In the genomic region with DNA sequence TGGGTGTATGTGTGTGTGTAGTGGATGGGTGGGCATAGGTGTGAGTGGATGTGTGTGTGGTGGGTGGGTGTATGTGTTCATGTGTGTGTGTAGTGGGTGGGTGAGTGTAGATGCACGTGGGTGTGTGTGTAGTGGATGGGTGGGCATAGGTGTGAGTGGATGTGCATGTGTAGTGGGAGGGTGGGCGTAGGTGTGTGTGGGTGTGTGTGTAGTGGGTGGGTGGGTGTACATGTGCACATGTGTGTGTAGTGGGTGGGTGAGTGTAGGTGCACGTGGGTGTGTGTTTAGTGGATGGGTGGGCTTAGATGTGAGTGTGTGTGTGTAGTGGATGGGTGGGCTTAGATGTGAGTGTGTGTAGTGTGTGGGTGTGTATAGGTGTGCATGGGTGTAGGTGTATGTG, we compare ENCODE assay signal across 20 cellular contexts.
A peak's percentile ranks its signal among the peaks of the same experiment; 100 is the strongest.
DNase-seq lines count a peak whose midpoint lies in the region; ATAC-seq, FAIRE-seq and TF ChIP-seq lines count a peak whose summit lies in the region.
"Had no signal": no experiment of that assay in that cellular context is flagged by ENCODE, and none has a peak within 500 bp of the region (broad histone marks: within the 10 kb centered on the region; RNA-seq: fewer than 3 reads in every experiment).

No MANE protein-coding gene starts in this region.

- H3K4me2 ChIP-seq in K562 (ENCODE audit: insufficient read depth, low read length): no peak overlapping the region
- H3K4me2 ChIP-seq: GM23338, KMS-11 had no signal

- H3K27me3 ChIP-seq in K562 (ENCODE audit: control insufficient read depth in 2 of 2, insufficient read depth in 2 of 2, low read length in 2 of 2): peaks cover 7 to 23% of the 10 kb centered on the region in 2 experiments
- H3K27me3 ChIP-seq in gastroesophageal sphincter: no peaks in the 10 kb centered on the region
- H3K27me3 ChIP-seq: SJSA1 had no signal

- WGBS in K562 (ENCODE audit: insufficient coverage, low coverage, missing lambda C conversion rate): 0% methylated on average over 3 of the region's 3 CpGs
- WGBS in gastroesophageal sphincter (ENCODE audit: low coverage in 1 of 2), 2 donors: 71 to 79% methylated on average over 3 of the region's 3 CpGs

- no peaks in the 10 kb centered on the region for H3K9me1 ChIP-seq in K562 (ENCODE audit: control insufficient read depth, insufficient read depth, low read length)

- H3K27ac Mint-ChIP-seq in stimulated activated memory B cell treated with anti-CD40 and anti-IgM and Interleukin-4, amounts not matched to agents 10 μg/mL and 1 μg/mL and 100 μg/mL, for 72 hours: no peak overlapping the region
- H3K27ac Mint-ChIP-seq: GM23338 had no signal

- H2AFZ ChIP-seq in K562 (ENCODE audit: low read depth, low read length): no peak overlapping the region

- in situ Hi-C loops in K562 (cut with MboI): no loop called here

- DNase-seq in GM12891 (ENCODE audit: insufficient read length, low spot score) (no peak), K562 (ENCODE audit: extremely low read depth in 1 of 4, low spot score in 3 of 4) (no peak), HEK293T (ENCODE audit: extremely low spot score) (no peak), HK-2 (ENCODE audit: unreplicated experiment) (no peak), anterior cingulate cortex (lab: John Stamatoyannopoulos, UW) (no peak)
- DNase-seq: MM.1S, NCI-H1417, NCI-H1694, NCI-H2029 treated with DMSO at 0.1 percent for 48 hours, NCI-H2227 treated with DMSO at 0.1 percent for 48 hours, NCI-H526 treated with DMSO at 0.1 percent for 48 hours, Right ventricle myocardium superior, RPMI8226 had no signal

- TF ChIP-seq EP300 in K562 (IDR thresholded peaks at IDR 0.05; ENCODE audit: low read length) (no peak), gastroesophageal sphincter (IDR thresholded peaks at IDR 0.05) (no peak)

- no peaks in the 10 kb centered on the region for H4K20me1 ChIP-seq in K562 (replicated peaks; ENCODE audit: control insufficient read depth, insufficient read depth, low read length)

- TF ChIP-seq RAD21 in K562 (CRISPR knock-in tag; conservative IDR thresholded peaks at IDR 0.05 in 1 of 2, IDR thresholded peaks at IDR 0.05 in 1 of 2): no peak

- no peak for TF ChIP-seq POLR2A in GM12891 (IDR thresholded peaks at IDR 0.05; ENCODE audit: low read depth, low read length)
- TF ChIP-seq POLR2A in K562 (conservative IDR thresholded peaks at IDR 0.05): no peak
- TF ChIP-seq POLR2A in gastroesophageal sphincter (IDR thresholded peaks at IDR 0.05): no peak

- ATAC-seq in K562 (no peak), gastroesophageal sphincter (peak; percentile 13)
- ATAC-seq in stimulated activated memory B cell treated with anti-CD40 and anti-IgM and Interleukin-4, amounts not matched to agents 10 μg/mL and 1 μg/mL and 100 μg/mL, for 72 hours: peak; percentile 48
- ATAC-seq: GM23338 had no signal

- H3K4me1 ChIP-seq in K562 (replicated peaks in 1 of 2; ENCODE audit: control insufficient read depth in 2 of 2, insufficient read depth in 2 of 2, low read length in 2 of 2) (no peaks in the 10 kb centered on the region), gastroesophageal sphincter (peaks cover 0 to 28% (median 3%) of the 10 kb centered on the region in 3 donors)
- H3K4me1 ChIP-seq: HAP-1, SJSA1 had no signal

- intact Hi-C loops in K562 (cut with micrococcal nuclease): no loop called here

- no peak overlapping the region for H3K27ac ChIP-seq in K562 (ENCODE audit: extremely low read depth, low read depth, low read length)
- no peak overlapping the region for H3K27ac ChIP-seq in gastroesophageal sphincter
- H3K27ac ChIP-seq: KMS-11, SJSA1 had no signal

- no peak overlapping the region for H3K9ac ChIP-seq in K562 (ENCODE audit: insufficient read depth in 1 of 2, low read depth in 2 of 2, low read length in 2 of 2)
- H3K9ac ChIP-seq: KMS-11 had no signal

- H3K4me3 Mint-ChIP-seq in stimulated activated memory B cell treated with anti-CD40 and anti-IgM and Interleukin-4, amounts not matched to agents 10 μg/mL and 1 μg/mL and 100 μg/mL, for 72 hours: no peak overlapping the region
- H3K4me3 Mint-ChIP-seq: GM23338 had no signal

- H3K79me2 ChIP-seq in K562 (ENCODE audit: control insufficient read depth, insufficient read depth, low read length): no peaks in the 10 kb centered on the region

- FAIRE-seq in GM12891 (lab: Jason Lieb, UNC): peak; percentile 68
- FAIRE-seq in K562 (lab: Jason Lieb, UNC): no peak
- FAIRE-seq: D721Med had no signal

- H3K9me3 ChIP-seq in K562 (replicated peaks; ENCODE audit: control insufficient read depth, insufficient read depth, low read depth, low read length) (no peaks in the 10 kb centered on the region), gastroesophageal sphincter (no peaks in the 10 kb centered on the region)
- H3K9me3 ChIP-seq: SJSA1 had no signal

- POLR2A ChIA-PET in K562 (lab: Yijun Ruan, JAX) (interaction anchor here (1.0 kb wide), 1 partner anchor 8 kb away, joined by 3 read pairs; no protein-coding TSS in a partner anchor), HEK293T (lab: Yijun Ruan, JAX) (no interaction called here)

- H3K9me3 Mint-ChIP-seq in stimulated activated memory B cell treated with anti-CD40 and anti-IgM and Interleukin-4, amounts not matched to agents 10 μg/mL and 1 μg/mL and 100 μg/mL, for 72 hours: no peaks in the 10 kb centered on the region
- H3K9me3 Mint-ChIP-seq: GM23338 had no signal

- BruUV-seq in K562 (replicated peaks; lab: Mats Ljungman, UMichigan): no TSS peak

- H3K27me3 Mint-ChIP-seq in stimulated activated memory B cell treated with anti-CD40 and anti-IgM and Interleukin-4, amounts not matched to agents 10 μg/mL and 1 μg/mL and 100 μg/mL, for 72 hours: peaks cover 39% of the 10 kb centered on the region

- CTCF ChIA-PET in K562 (lab: Yijun Ruan, JAX; ENCODE audit: low intra/inter-chr PET ratio): no interaction called here
- CTCF ChIA-PET in HEK293T (lab: Yijun Ruan, JAX): interaction anchor here (2.3 kb wide), 1 partner anchor 12 kb away, joined by 11 read pairs; no protein-coding TSS in a partner anchor

- no peaks in the 10 kb centered on the region for H3K36me3 Mint-ChIP-seq in stimulated activated memory B cell treated with anti-CD40 and anti-IgM and Interleukin-4, amounts not matched to agents 10 μg/mL and 1 μg/mL and 100 μg/mL, for 72 hours

- TF ChIP-seq CTCF in K562 (IDR thresholded peaks at IDR 0.05 in 2 of 3, conservative IDR thresholded peaks at IDR 0.05 in 1 of 3; ENCODE audit: insufficient read depth in 2 of 3, low read depth in 1 of 3, low read length in 3 of 3) (no peak), gastroesophageal sphincter (IDR thresholded peaks at IDR 0.05) (no peak)

- peaks cover under 1% of the 10 kb centered on the region for H3K4me1 Mint-ChIP-seq in stimulated activated memory B cell treated with anti-CD40 and anti-IgM and Interleukin-4, amounts not matched to agents 10 μg/mL and 1 μg/mL and 100 μg/mL, for 72 hours

- no peaks in the 10 kb centered on the region for H3K36me3 ChIP-seq in K562 (ENCODE audit: control insufficient read depth, insufficient read depth, low read length)
- H3K36me3 ChIP-seq in gastroesophageal sphincter: no peaks in the 10 kb centered on the region
- H3K36me3 ChIP-seq: HAP-1, SJSA1 had no signal

- H3K4me3 ChIP-seq in K562 (no peak overlapping the region), gastroesophageal sphincter (no peak overlapping the region)
- H3K4me3 ChIP-seq: GM23338, HAP-1, SJSA1 had no signal

TF ChIP-seq in GM12891, 5 proteins besides CTCF, POLR2A, EP300 and RAD21:
- TF ChIP-seq TAF1 (IDR thresholded peaks at IDR 0.05; ENCODE audit: low read depth, low read length): no peak
- TF ChIP-seq POU2F2 (IDR thresholded peaks at IDR 0.05; ENCODE audit: low read depth, low read length): no peak
- TF ChIP-seq PAX5 (IDR thresholded peaks at IDR 0.05; ENCODE audit: insufficient read depth, low read length, severe bottlenecking): no peak
- TF ChIP-seq POLR2AphosphoS5 (IDR thresholded peaks at IDR 0.05; ENCODE audit: low read depth, low read length): no peak
- TF ChIP-seq SPI1 (IDR thresholded peaks at IDR 0.05; ENCODE audit: low read depth, low read length): no peak

TF ChIP-seq in K562, 482 proteins besides CTCF, POLR2A, EP300 and RAD21:
- TF ChIP-seq EGR1 (conservative IDR thresholded peaks at IDR 0.05) (peak; percentile 51), ZNF764 (CRISPR knock-in tag; IDR thresholded peaks at IDR 0.05; ENCODE audit: low read depth) (no peak)

TF ChIP-seq in HEK293T, 16 proteins besides CTCF, POLR2A, EP300 and RAD21:
- TF ChIP-seq CTBP1 (IDR thresholded peaks at IDR 0.05; ENCODE audit: borderline replicate concordance): no peak
- no peak for TF ChIP-seq PKNOX1 (IDR thresholded peaks at IDR 0.05)
